Comparison of ENCODE assay signal across 21 cellular contexts in the genomic region with DNA sequence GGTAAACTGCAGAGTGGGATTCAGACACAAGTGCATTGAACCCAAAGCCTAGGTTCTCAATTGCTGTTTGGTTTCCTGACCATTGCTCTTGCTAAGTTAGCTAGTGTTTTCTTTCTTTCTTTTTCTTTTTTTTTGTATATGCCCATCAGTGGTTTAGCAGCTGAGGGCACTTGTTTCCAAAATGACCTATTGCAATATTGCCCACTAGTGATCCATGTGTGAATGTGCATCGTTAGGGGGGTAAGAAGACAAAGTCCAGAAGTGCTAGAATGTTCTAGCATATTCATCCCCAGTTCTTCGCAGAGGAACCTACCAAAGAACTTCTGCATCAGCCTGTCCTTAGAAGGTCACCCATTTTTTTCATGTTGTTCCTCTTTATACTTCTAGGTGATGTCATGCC.
DNase-seq lines count a peak whose midpoint lies in the region; ATAC-seq and TF ChIP-seq lines count a peak whose summit lies in the region.
"Had no signal": no experiment of that assay in that cellular context is flagged by ENCODE, and none has a peak within 500 bp of the region (broad histone marks: within the 10 kb centered on the region; RNA-seq: fewer than 3 reads in every experiment).

No MANE protein-coding gene starts in this region.

- no TSS peak for BruUV-seq in Panc1 (replicated peaks; lab: Mats Ljungman, UMichigan)

- in situ Hi-C loops in Panc1 (cut with HindIII; ENCODE audit: low pct_unique_long_range_greater_than_20kb, low sequenced_read_pairs): no loop called here

- peak; percentile 22 for DNase-seq in CD1c-positive myeloid dendritic cell (ENCODE audit: extremely low spot score)
- no peak for DNase-seq in GM12864 (ENCODE audit: low read depth)
- DNase-seq in Panc1 (ENCODE audit: low read depth, low spot score): no peak
- no peak for DNase-seq in stimulated activated CD4-positive, alpha-beta T cell treated with anti-CD3 and anti-CD28 coated beads, Interleukin-2, amount 100 ng/mL, for 48 hours
- DNase-seq in stimulated activated CD4-positive, alpha-beta T cell treated with anti-CD3 and anti-CD28 coated beads, Interleukin-4, amount 100 ng/mL, for 1 hour: no peak
- DNase-seq: activated CD4-positive, alpha-beta T cell treated with anti-CD3 and anti-CD28 coated beads, Interleukin-2, amount 50 U/mL, for 48 hours; activated CD4-positive, CD25-positive, alpha-beta regulatory T cell treated with anti-CD3 and anti-CD28 coated beads, Interleukin-2, amount 50 U/mL, for 72 hours; activated naive CD8-positive, alpha-beta T cell treated with anti-CD3 and anti-CD28 coated beads, Interleukin-2, amount 50 U/mL, for 24 hours; activated T-cell treated with anti-CD3 and anti-CD28 coated beads, Interleukin-2, amount 50 U/mL, for 72 hours; effector CD4-positive, alpha-beta T cell; NCI-H2029; NCI-H524; nephron progenitor cell; transverse colon had no signal

- H3K27ac ChIP-seq in KMS-11: no peak overlapping the region
- no peak overlapping the region for H3K27ac ChIP-seq in Panc1 (ENCODE audit: low read length)
- H3K27ac ChIP-seq: cardiac muscle cell, RWPE1, SJSA1, transverse colon had no signal

- H3K36me3 ChIP-seq in KMS-11 (ENCODE audit: insufficient read depth) (no peaks in the 10 kb centered on the region), Panc1 (ENCODE audit: control insufficient read depth, insufficient read depth, low read length) (no peaks in the 10 kb centered on the region)
- H3K36me3 ChIP-seq: cardiac muscle cell, HAP-1, SJSA1, transverse colon had no signal

- no peak overlapping the region for H2AFZ ChIP-seq in KMS-11 (ENCODE audit: low read depth)

- no peak overlapping the region for H3K9ac ChIP-seq in KMS-11

- H3K79me2 ChIP-seq in KMS-11 (ENCODE audit: insufficient read depth, low read depth): no peaks in the 10 kb centered on the region

- intact Hi-C loops in Panc1 (cut with micrococcal nuclease; ENCODE audit: unreplicated experiment): no loop called here

- POLR2A ChIA-PET in Panc1 (lab: Charles Lee): no interaction called here

- H4K20me1 ChIP-seq in KMS-11 (ENCODE audit: insufficient read depth): no peaks in the 10 kb centered on the region

- H3K4me3 ChIP-seq in GM12864 (ENCODE audit: low read depth, low read length) (no peak overlapping the region), KMS-11 (IDR thresholded peaks at IDR 0.05; ENCODE audit: insufficient read depth, low read depth, low read length) (no peak overlapping the region), Panc1 (ENCODE audit: low read depth in 2 of 2, low read length in 2 of 2) (no peak overlapping the region)
- H3K4me3 ChIP-seq: cardiac muscle cell, HAP-1, SJSA1, transverse colon had no signal

- no peaks in the 10 kb centered on the region for H3K9me3 ChIP-seq in Panc1 (ENCODE audit: control insufficient read depth, insufficient read depth, low read depth, low read length)
- H3K9me3 ChIP-seq: HAP-1, SJSA1, transverse colon had no signal

- no peak overlapping the region for H3K4me2 ChIP-seq in KMS-11

- no peaks in the 10 kb centered on the region for H3K4me1 ChIP-seq in KMS-11 (ENCODE audit: low read depth, poor library complexity, severe bottlenecking)
- no peaks in the 10 kb centered on the region for H3K4me1 ChIP-seq in Panc1 (ENCODE audit: control insufficient read depth, insufficient read depth, low read length)
- H3K4me1 ChIP-seq: HAP-1, SJSA1, transverse colon had no signal

- no peak for ATAC-seq in Panc1
- no peak for ATAC-seq in HG02798 (IDR thresholded peaks at IDR 0.05; ENCODE audit: poor library complexity, unreplicated experiment)
- ATAC-seq: activated naive CD8-positive, alpha-beta T cell treated with anti-CD3 and anti-CD28 coated beads, Interleukin-2, amount 50 U/mL, for 24 hours; activated T-cell treated with anti-CD3 and anti-CD28 coated beads, Interleukin-2, amount 50 U/mL, for 72 hours; stimulated activated effector memory CD8-positive, alpha-beta T cell treated with anti-CD3 and anti-CD28 coated beads, Interleukin-12 subunit alpha, Interleukin-12 subunit beta, amount 100 ng/mL, for 72 hours had no signal

- CTCF ChIA-PET in Panc1 (lab: Charles Lee): no interaction called here

- H3K27me3 ChIP-seq in KMS-11 (ENCODE audit: insufficient read depth, low read depth): no peaks in the 10 kb centered on the region
- peaks cover 31% of the 10 kb centered on the region for H3K27me3 ChIP-seq in Panc1 (ENCODE audit: control insufficient read depth, insufficient read depth, low read length)
- H3K27me3 ChIP-seq: cardiac muscle cell, SJSA1 had no signal

- TF ChIP-seq CTCF in GM12864 (IDR thresholded peaks at IDR 0.05; ENCODE audit: low read depth, low read length, missing control alignments) (peak; percentile 12), KMS-11 (conservative IDR thresholded peaks at IDR 0.05; ENCODE audit: low read depth, low read length) (0 out of 2 replicates have a peak, but pooled peaks have one; percentile 19), Panc1 (IDR thresholded peaks at IDR 0.05) (peak; percentile 37)
